32 cellular contexts compared by ENCODE assay signal in the genomic region with DNA sequence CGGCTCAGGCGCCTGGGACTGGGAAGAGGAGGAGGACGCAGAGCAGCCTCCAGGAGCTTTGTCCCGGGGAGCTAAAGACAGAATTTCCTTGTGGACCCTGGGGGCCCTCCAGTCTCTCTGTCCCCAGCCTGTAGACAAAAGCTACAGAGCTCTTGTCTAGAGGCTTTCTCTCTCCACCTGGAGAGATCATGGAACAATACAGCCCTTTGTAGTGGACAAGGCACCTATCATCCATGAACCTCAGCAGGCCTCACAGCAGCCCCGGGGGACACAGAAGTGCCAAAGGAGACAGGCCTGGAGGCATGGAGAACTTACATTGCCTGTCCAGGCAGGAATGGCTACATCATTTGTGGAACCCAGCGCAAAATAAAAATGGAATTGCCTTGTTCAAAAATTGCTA.
"Had no signal": no experiment of that assay in that cellular context is flagged by ENCODE, and none has a peak within 500 bp of the region (broad histone marks: within the 10 kb centered on the region; RNA-seq: fewer than 3 reads in every experiment).

No MANE protein-coding gene starts in this region.

- H3K9ac ChIP-seq: KMS-11 had no signal

- H3K9me3 Mint-ChIP-seq: activated CD4-positive, alpha-beta memory T cell treated with anti-CD3 and anti-CD28 coated beads, Interleukin-2, amount 10 ng/mL, durations not matched to agents 7 days and 5 days; activated naive CD8-positive, alpha-beta T cell treated with anti-CD3 and anti-CD28 coated beads for 36 hours; activated T-cell treated with anti-CD3 and anti-CD28 coated beads, Interleukin-2, amount 50 U/mL, for 72 hours; activated T-helper 17 cell treated with anti-CD3 and anti-CD28 coated beads, Interleukin-2, amount 50 U/mL, for 72 hours had no signal

- H3K9me3 ChIP-seq: SJCRH30 had no signal

- H3K27me3 Mint-ChIP-seq: activated CD4-positive, alpha-beta memory T cell treated with anti-CD3 and anti-CD28 coated beads, Interleukin-2, amount 10 ng/mL, durations not matched to agents 7 days and 5 days; activated naive CD8-positive, alpha-beta T cell treated with anti-CD3 and anti-CD28 coated beads for 36 hours; activated T-helper 17 cell treated with anti-CD3 and anti-CD28 coated beads, Interleukin-2, amount 50 U/mL, for 72 hours had no signal

- DNase-seq: activated CD4-positive, alpha-beta memory T cell treated with anti-CD3 and anti-CD28 coated beads, Interleukin-2, amount 10 ng/mL, durations not matched to agents 7 days and 5 days; activated CD4-positive, alpha-beta T cell treated with anti-CD3 and anti-CD28 coated beads for 1 hour; activated CD4-positive, alpha-beta T cell treated with anti-CD3 and anti-CD28 coated beads for 48 hours; activated CD4-positive, CD25-positive, alpha-beta regulatory T cell; activated CD8-positive, alpha-beta memory T cell treated with anti-CD3 and anti-CD28 coated beads for 24 hours; activated CD8-positive, alpha-beta memory T cell treated with anti-CD3 and anti-CD28 coated beads, Interleukin-2, amount 10 ng/mL, durations not matched to agents 7 days and 5 days; activated CD8-positive, alpha-beta memory T cell treated with anti-CD3 and anti-CD28 coated beads, Interleukin-2, amount 50 U/mL, for 48 hours; activated effector memory CD4-positive, alpha-beta T cell treated with anti-CD3 and anti-CD28 coated beads, Interleukin-2, amount 50 U/mL, for 16 hours; activated naive CD4-positive, alpha-beta T cell; activated naive CD4-positive, alpha-beta T cell treated with anti-CD3 and anti-CD28 coated beads, Interleukin-2, amount 50 U/mL, for 16 hours; activated naive CD8-positive, alpha-beta T cell treated with anti-CD3 and anti-CD28 coated beads for 36 hours; activated T-cell treated with anti-CD3 and anti-CD28 coated beads, Interleukin-2, amount 50 U/mL, for 72 hours; amniotic stem cell; aorta; brain microvascular endothelial cell; central memory CD4-positive, alpha-beta T cell; NCI-H1092 treated with DMSO at 0.1 percent for 48 hours; NCI-H1417; NCI-H146; NCI-H187; NCI-H2029 treated with DMSO at 0.1 percent for 48 hours; NCI-H2107; NCI-H2171; NCI-H510A; SHP77; T1000; WERI-Rb-1 had no signal

- H3K4me3 ChIP-seq: SJCRH30, SK-N-MC had no signal

- H3K36me3 ChIP-seq: brain microvascular endothelial cell, SJCRH30, WERI-Rb-1 had no signal

- H3K27me3 ChIP-seq: SJCRH30 had no signal

- H3K27ac Mint-ChIP-seq: activated CD4-positive, alpha-beta memory T cell treated with anti-CD3 and anti-CD28 coated beads, Interleukin-2, amount 10 ng/mL, durations not matched to agents 7 days and 5 days; activated CD8-positive, alpha-beta memory T cell treated with anti-CD3 and anti-CD28 coated beads, Interleukin-2, amount 10 ng/mL, durations not matched to agents 7 days and 5 days; activated naive CD8-positive, alpha-beta T cell treated with anti-CD3 and anti-CD28 coated beads for 36 hours; activated T-cell treated with anti-CD3 and anti-CD28 coated beads, Interleukin-2, amount 50 U/mL, for 72 hours; activated T-helper 17 cell treated with anti-CD3 and anti-CD28 coated beads, Interleukin-2, amount 50 U/mL, for 72 hours had no signal

- H3K27ac ChIP-seq: brain microvascular endothelial cell, KMS-11, SJCRH30, SK-N-MC, WERI-Rb-1 had no signal

- H3K4me1 Mint-ChIP-seq: activated CD4-positive, alpha-beta memory T cell treated with anti-CD3 and anti-CD28 coated beads, Interleukin-2, amount 10 ng/mL, durations not matched to agents 7 days and 5 days; activated CD8-positive, alpha-beta memory T cell treated with anti-CD3 and anti-CD28 coated beads, Interleukin-2, amount 10 ng/mL, durations not matched to agents 7 days and 5 days; activated naive CD8-positive, alpha-beta T cell treated with anti-CD3 and anti-CD28 coated beads for 36 hours; activated T-helper 17 cell treated with anti-CD3 and anti-CD28 coated beads, Interleukin-2, amount 50 U/mL, for 72 hours had no signal

- H3K36me3 Mint-ChIP-seq: activated CD8-positive, alpha-beta memory T cell treated with anti-CD3 and anti-CD28 coated beads, Interleukin-2, amount 10 ng/mL, durations not matched to agents 7 days and 5 days; activated naive CD8-positive, alpha-beta T cell treated with anti-CD3 and anti-CD28 coated beads for 36 hours had no signal

- H3K4me2 ChIP-seq: KMS-11 had no signal

- H3K4me3 Mint-ChIP-seq: activated CD4-positive, alpha-beta memory T cell treated with anti-CD3 and anti-CD28 coated beads, Interleukin-2, amount 10 ng/mL, durations not matched to agents 7 days and 5 days; activated CD8-positive, alpha-beta memory T cell treated with anti-CD3 and anti-CD28 coated beads, Interleukin-2, amount 10 ng/mL, durations not matched to agents 7 days and 5 days; activated naive CD8-positive, alpha-beta T cell treated with anti-CD3 and anti-CD28 coated beads for 36 hours; activated T-cell treated with anti-CD3 and anti-CD28 coated beads, Interleukin-2, amount 50 U/mL, for 72 hours; activated T-helper 17 cell treated with anti-CD3 and anti-CD28 coated beads, Interleukin-2, amount 50 U/mL, for 72 hours had no signal

- ATAC-seq: activated CD8-positive, alpha-beta memory T cell treated with anti-CD3 and anti-CD28 coated beads, Interleukin-2, amount 10 ng/mL, durations not matched to agents 7 days and 5 days; activated T-cell treated with anti-CD3 and anti-CD28 coated beads, Interleukin-2, amount 50 U/mL, for 72 hours; activated T-helper 17 cell treated with anti-CD3 and anti-CD28 coated beads, Interleukin-2, amount 50 U/mL, for 72 hours; Panc1 had no signal
